ENCODE assay signal across 24 cellular contexts in the genomic region with DNA sequence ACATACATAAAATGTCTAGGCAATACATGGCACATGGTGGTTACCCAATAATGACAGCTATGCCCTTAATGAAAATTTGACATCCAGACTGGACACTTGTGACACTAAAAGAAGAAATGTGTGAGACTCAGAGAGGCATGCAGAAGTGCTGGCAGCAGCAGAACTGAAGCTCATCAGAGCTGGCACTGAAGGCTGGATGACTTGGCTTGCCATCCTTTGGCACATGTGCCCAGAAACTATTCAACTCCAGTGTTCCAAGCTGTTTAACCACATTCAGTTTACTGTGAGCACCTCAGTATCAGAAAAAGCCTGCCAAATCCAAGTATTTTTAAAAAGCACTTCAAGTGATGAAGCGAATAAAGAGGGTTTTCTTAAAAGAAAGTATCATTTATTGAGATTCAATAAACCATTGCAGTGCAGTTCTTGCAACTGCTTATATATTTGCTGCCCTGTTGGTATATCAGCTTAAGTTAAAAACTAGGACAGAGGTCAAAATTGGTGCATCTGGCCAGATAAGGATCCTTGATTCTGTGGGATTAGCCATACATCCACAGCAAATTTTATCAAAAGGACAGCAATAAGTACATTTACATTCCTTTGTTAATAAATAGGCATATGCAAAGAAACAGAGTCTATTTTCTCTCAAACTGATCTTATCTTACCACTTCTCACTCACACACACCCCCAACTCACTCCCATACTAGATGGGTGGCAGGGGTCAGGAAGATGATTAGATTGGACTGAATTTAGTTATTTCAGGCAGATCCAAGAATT. TPM values are rescaled to one million over a fixed set of nuclear protein-coding genes. Genes with fewer than 3 reads are reported as not detected.
DNase-seq lines count a peak whose midpoint lies in the region; ATAC-seq and TF ChIP-seq lines count a peak whose summit lies in the region.
"Had no signal": no experiment of that assay in that cellular context is flagged by ENCODE, and none has a peak within 500 bp of the region (broad histone marks: within the 10 kb centered on the region; RNA-seq: fewer than 3 reads in every experiment).

No MANE protein-coding gene starts in this region.

- H3K36me3 ChIP-seq in endodermal cell (ENCODE audit: control insufficient read depth, insufficient read depth, low read length): no peaks in the 10 kb centered on the region
- H3K36me3 ChIP-seq: cardiac muscle cell had no signal

- no peaks in the 10 kb centered on the region for H3K36me3 Mint-ChIP-seq in endodermal cell (ENCODE audit: low read depth)
- H3K36me3 Mint-ChIP-seq: activated naive CD8-positive, alpha-beta T cell treated with anti-CD3 and anti-CD28 coated beads for 36 hours; IgD-negative memory B cell had no signal

- no peaks in the 10 kb centered on the region for H3K9me3 Mint-ChIP-seq in endodermal cell
- H3K9me3 Mint-ChIP-seq: activated naive CD8-positive, alpha-beta T cell treated with anti-CD3 and anti-CD28 coated beads for 36 hours; IgD-negative memory B cell; stimulated activated naive CD8-positive, alpha-beta T cell treated with anti-CD3 and anti-CD28 coated beads, Interleukin-15, Interleukin-2, amounts not matched to agents 100 ng/mL and 50 ng/mL, for 24 hours had no signal

- H3K4me1 Mint-ChIP-seq in endodermal cell: peaks cover 16% of the 10 kb centered on the region
- H3K4me1 Mint-ChIP-seq: IgD-negative memory B cell had no signal

- H3K9me3 ChIP-seq in endodermal cell (ENCODE audit: control insufficient read depth, low read length): no peaks in the 10 kb centered on the region
- H3K9me3 ChIP-seq: mucosa of descending colon had no signal

- no peak overlapping the region for H3K27ac Mint-ChIP-seq in endodermal cell
- H3K27ac Mint-ChIP-seq: activated naive CD8-positive, alpha-beta T cell treated with anti-CD3 and anti-CD28 coated beads for 36 hours; IgD-negative memory B cell; stimulated activated naive CD8-positive, alpha-beta T cell treated with anti-CD3 and anti-CD28 coated beads, Interleukin-15, Interleukin-2, amounts not matched to agents 100 ng/mL and 50 ng/mL, for 24 hours; T-helper 17 cell had no signal

- no peak overlapping the region for H3K4me3 Mint-ChIP-seq in endodermal cell
- H3K4me3 Mint-ChIP-seq: activated naive CD8-positive, alpha-beta T cell treated with anti-CD3 and anti-CD28 coated beads for 36 hours; IgD-negative memory B cell; stimulated activated naive CD8-positive, alpha-beta T cell treated with anti-CD3 and anti-CD28 coated beads, Interleukin-15, Interleukin-2, amounts not matched to agents 100 ng/mL and 50 ng/mL, for 24 hours; T-helper 17 cell had no signal

- ATAC-seq in left lobe of liver (peak; percentile 40), GM18858 (IDR thresholded peaks at IDR 0.05; ENCODE audit: unreplicated experiment) (no peak)
- ATAC-seq: HCT116, mucosa of descending colon, T-helper 17 cell had no signal

- peak overlapping the region in 55 of 59 donors; percentile 0 to 85 (median 70) for H3K27ac ChIP-seq in dorsolateral prefrontal cortex
- H3K27ac ChIP-seq in temporal lobe (ENCODE audit: low read depth, low read length): peak overlapping the region; percentile 30
- no peak overlapping the region for H3K27ac ChIP-seq in endodermal cell (ENCODE audit: low read depth, low read length)
- H3K27ac ChIP-seq: cardiac muscle cell, hepatocyte had no signal

- peak overlapping the region in 4 of 59 donors; percentile 1 to 20 (median 16) for H3K4me3 ChIP-seq in dorsolateral prefrontal cortex
- no peak overlapping the region for H3K4me3 ChIP-seq in endodermal cell (ENCODE audit: low read length)
- H3K4me3 ChIP-seq: cardiac muscle cell, hepatocyte, mucosa of descending colon had no signal

- TF ChIP-seq CTCF in dorsolateral prefrontal cortex (IDR thresholded peaks at IDR 0.05 in 54 of 56, conservative IDR thresholded peaks at IDR 0.05 in 2 of 56; ENCODE audit: low read depth in 1 of 56, partially characterized antibody in 56 of 56) (peak in 2 of 56 donors; percentile 18 to 29), endodermal cell (conservative IDR thresholded peaks at IDR 0.05) (no peak)

- no peak overlapping the region for H3K9ac ChIP-seq in endodermal cell (ENCODE audit: extremely low read depth, low read length, poor library complexity, severe bottlenecking)

- intact Hi-C loops in dorsolateral prefrontal cortex (cut with DNase I): loop anchor here in 1 of 2 donors (1.0 kb wide), 1 partner anchor 27 kb away; no protein-coding TSS in a partner anchor

- H3K27me3 ChIP-seq in dorsolateral prefrontal cortex (no peaks in the 10 kb centered on the region), endodermal cell (ENCODE audit: control insufficient read depth, insufficient read depth, low read length, poor library complexity, severe bottlenecking) (no peaks in the 10 kb centered on the region)
- H3K27me3 ChIP-seq: cardiac muscle cell, hepatocyte had no signal

- H3K4me1 ChIP-seq in endodermal cell (ENCODE audit: control insufficient read depth, insufficient read depth, low read length): peaks cover 9% of the 10 kb centered on the region

- DNase-seq in NCI-H446 (lab: John Stamatoyannopoulos, UW): peak; percentile 93 to 96
- peak; percentile 26 to 83 (median 71) for DNase-seq in dorsolateral prefrontal cortex
- DNase-seq in left lobe of liver (ENCODE audit: low spot score): no peak
- no peak for DNase-seq in NCI-H82 (lab: John Stamatoyannopoulos, UW)
- DNase-seq in endodermal cell: no peak
- DNase-seq: activated CD4-positive, CD25-positive, alpha-beta regulatory T cell; activated CD8-positive, alpha-beta memory T cell treated with anti-CD3 and anti-CD28 coated beads for 24 hours; activated naive CD8-positive, alpha-beta T cell treated with anti-CD3 and anti-CD28 coated beads for 36 hours; COR-L47; effector CD8-positive, alpha-beta T cell; kidney; mucosa of descending colon; NCI-H1930; SHP77 treated with DMSO at 0.1 percent for 48 hours; stimulated activated CD4-positive, alpha-beta T cell treated with anti-CD3 and anti-CD28 coated beads, Interleukin-1b, Interleukin-23, amount 100 ng/mL, for 48 hours; T-helper 17 cell had no signal

- WGBS in endodermal cell (ENCODE audit: insufficient coverage in 1 of 2, insufficient read length in 1 of 2), 2 experiments: 100% methylated on average over 1 of the region's 1 CpG

- no peaks in the 10 kb centered on the region for H3K27me3 Mint-ChIP-seq in endodermal cell (ENCODE audit: insufficient read depth)
- H3K27me3 Mint-ChIP-seq: activated naive CD8-positive, alpha-beta T cell treated with anti-CD3 and anti-CD28 coated beads for 36 hours; stimulated activated naive CD8-positive, alpha-beta T cell treated with anti-CD3 and anti-CD28 coated beads, Interleukin-15, Interleukin-2, amounts not matched to agents 100 ng/mL and 50 ng/mL, for 24 hours had no signal

RNA-seq across cellular contexts. Expression of gene IGSF11, which starts 15.8 kb away (rescaled TPM):
- total RNA-seq in dorsolateral prefrontal cortex (100 to 1,000 TPM in 1 of 120 experiments, 10 to 100 TPM in 119; 34.4 to 131 (median 58.0) TPM), left lobe of liver (0.08 TPM), temporal lobe (8.9 TPM), endodermal cell (1 to 10 TPM; 3.9 to 6.0 TPM)
- polyA plus RNA-seq in endodermal cell (2013, experiment 1 of 2): 3.3 TPM
- polyA plus RNA-seq in endodermal cell (2013, experiment 2 of 2): 2.7 TPM
- total RNA-seq: hepatocyte, NCI-H460 had no signal
- polyA plus RNA-seq: IgD-negative memory B cell had no signal

Comparison
In these comparisons a context has a peak if more than half of its experiments do, and no peak if none do; other contexts are left out.
1. DNase-seq: peak in NCI-H446 (2 of 2) and dorsolateral prefrontal cortex (10 of 10); none in left lobe of liver (single experiment), NCI-H82 (single experiment) and endodermal cell (single experiment).